25 cellular contexts compared by ENCODE assay signal in genomic region chrX:40268126-40268525, GRCh38.
A peak's percentile ranks its signal among the peaks of the same experiment; 100 is the strongest.
DNase-seq lines count a peak whose midpoint lies in the region; ATAC-seq and TF ChIP-seq lines count a peak whose summit lies in the region.
"Had no signal": no experiment of that assay in that cellular context is flagged by ENCODE, and none has a peak within 500 bp of the region (broad histone marks: within the 10 kb centered on the region; RNA-seq: fewer than 3 reads in every experiment).

No MANE protein-coding gene starts in this region.

- TF ChIP-seq CTCF in CD14-positive monocyte (IDR thresholded peaks at IDR 0.05), result no peak
- no peak for TF ChIP-seq CTCF in OCI-LY7 (conservative IDR thresholded peaks at IDR 0.05; ENCODE audit: low read length)
- no peak for TF ChIP-seq CTCF in coronary artery (IDR thresholded peaks at IDR 0.05)
- no peak for TF ChIP-seq CTCF in osteocyte (IDR thresholded peaks at IDR 0.05)
- no peak for TF ChIP-seq CTCF in lower leg skin (IDR thresholded peaks at IDR 0.05)

- ATAC-seq in activated naive CD8-positive, alpha-beta T cell treated with anti-CD3 and anti-CD28 coated beads, Interleukin-2, amount 50 U/mL, for 24 hours, result no peak
- ATAC-seq: activated CD8-positive, alpha-beta memory T cell treated with anti-CD3 and anti-CD28 coated beads, Interleukin-2, amount 10 ng/mL, durations not matched to agents 7 days and 5 days had no signal

- no peak overlapping the region for H3K4me3 ChIP-seq in OCI-LY7 (ENCODE audit: low read depth, low read length, poor library complexity, severe bottlenecking)
- no peak overlapping the region for H3K4me3 ChIP-seq in coronary artery
- no peak overlapping the region for H3K4me3 ChIP-seq in HAP-1
- H3K4me3 ChIP-seq in lower leg skin (ENCODE audit: low read depth, poor library complexity, severe bottlenecking), result no peak overlapping the region
- H3K4me3 ChIP-seq: PC-9 had no signal

- H3K27me3 Mint-ChIP-seq in CD14-positive monocyte (ENCODE audit: low read depth in 3 of 3) (peaks cover 1 to 23% (median 6%) of the 10 kb centered on the region in 3 donors), osteocyte (ENCODE audit: unreplicated experiment) (no peaks in the 10 kb centered on the region)
- H3K27me3 Mint-ChIP-seq in activated naive CD8-positive, alpha-beta T cell treated with anti-CD3 and anti-CD28 coated beads, Interleukin-2, amount 50 U/mL, for 24 hours, result no peaks in the 10 kb centered on the region
- H3K27me3 Mint-ChIP-seq: activated CD8-positive, alpha-beta memory T cell treated with anti-CD3 and anti-CD28 coated beads, Interleukin-2, amount 10 ng/mL, durations not matched to agents 7 days and 5 days; activated naive CD8-positive, alpha-beta T cell; CD4-positive, CD25-positive, alpha-beta regulatory T cell had no signal

- POLR2A ChIA-PET in OCI-LY7 (lab: Charles Lee), result interaction anchor here (1.3 kb wide), 1 partner anchor 100 kb away, joined by 3 read pairs; no protein-coding TSS in a partner anchor

- peaks cover 0 to 5% (median 0%) of the 10 kb centered on the region in 7 donors for H3K9me3 Mint-ChIP-seq in CD14-positive monocyte
- H3K9me3 Mint-ChIP-seq in osteocyte (ENCODE audit: unreplicated experiment), result no peaks in the 10 kb centered on the region
- no peaks in the 10 kb centered on the region for H3K9me3 Mint-ChIP-seq in activated naive CD8-positive, alpha-beta T cell treated with anti-CD3 and anti-CD28 coated beads, Interleukin-2, amount 50 U/mL, for 24 hours
- H3K9me3 Mint-ChIP-seq: activated T-helper 2 cell treated with anti-CD3 and anti-CD28 coated beads, Interferon-gamma antibody, Interleukin-2, Interleukin-4, amounts not matched to agents 10 μg/mL and 5 μg/mL and 100 μg/mL, durations not matched to agents 14 hours and 24 hours and 36 hours; T-helper 1 cell treated with Interleukin-12 subunit alpha and Interleukin-12 subunit beta and Interleukin-4 antibody, amounts not matched to agents 30 μg/mL and 1 μg/mL, for 36 hours had no signal

- H3K4me3 Mint-ChIP-seq in CD14-positive monocyte (no peak overlapping the region), osteocyte (ENCODE audit: unreplicated experiment) (no peak overlapping the region)
- H3K4me3 Mint-ChIP-seq in activated naive CD8-positive, alpha-beta T cell treated with anti-CD3 and anti-CD28 coated beads, Interleukin-2, amount 50 U/mL, for 24 hours, result no peak overlapping the region
- H3K4me3 Mint-ChIP-seq: activated CD8-positive, alpha-beta memory T cell treated with anti-CD3 and anti-CD28 coated beads, Interleukin-2, amount 10 ng/mL, durations not matched to agents 7 days and 5 days; T-helper 1 cell treated with Interleukin-12 subunit alpha and Interleukin-12 subunit beta and Interleukin-4 antibody, amounts not matched to agents 30 μg/mL and 1 μg/mL, for 36 hours had no signal

- H3K4me1 Mint-ChIP-seq in CD14-positive monocyte, result peaks cover 24% of the 10 kb centered on the region
- peaks cover 47% of the 10 kb centered on the region for H3K4me1 Mint-ChIP-seq in osteocyte (ENCODE audit: unreplicated experiment)
- H3K4me1 Mint-ChIP-seq in activated naive CD8-positive, alpha-beta T cell treated with anti-CD3 and anti-CD28 coated beads, Interleukin-2, amount 50 U/mL, for 24 hours, result peaks cover 15% of the 10 kb centered on the region

- CTCF ChIA-PET in OCI-LY7 (lab: Charles Lee; ENCODE audit: unreplicated experiment), result no interaction called here

- no peak for DNase-seq in CD14-positive monocyte (ENCODE audit: low spot score)
- DNase-seq in OCI-LY7 (ENCODE audit: low spot score), result no peak
- no peak for DNase-seq in coronary artery (ENCODE audit: low spot score)
- DNase-seq in osteocyte (ENCODE audit: extremely low spot score, unreplicated experiment), result no peak
- no peak for DNase-seq in HAP-1 (ENCODE audit: low spot score in 2 of 2)
- no peak for DNase-seq in T-helper 9 cell
- DNase-seq in activated naive CD8-positive, alpha-beta T cell treated with anti-CD3 and anti-CD28 coated beads, Interleukin-2, amount 50 U/mL, for 24 hours, result no peak
- DNase-seq in lower leg skin (ENCODE audit: low spot score in 2 of 2), result no peak
- DNase-seq: ACHN; activated CD4-positive, alpha-beta T cell treated with anti-CD3 and anti-CD28 coated beads for 48 hours; activated CD8-positive, alpha-beta memory T cell treated with anti-CD3 and anti-CD28 coated beads, Interleukin-2, amount 10 ng/mL, durations not matched to agents 7 days and 5 days; CD4-positive, CD25-positive, alpha-beta regulatory T cell; Karpas-422; midbrain; NCI-H1048; NCI-H187; NCI-H748 treated with DMSO at 0.1 percent for 48 hours; nephron progenitor cell; PC-9; posterior cingulate gyrus; SIG-M5 had no signal

- peak overlapping the region; percentile 93; the same call in 1 of the 2 replicates for H2AFZ ChIP-seq in OCI-LY7 (ENCODE audit: low read length)
- H2AFZ ChIP-seq: PC-9 had no signal

- H3K9me2 ChIP-seq in OCI-LY7 (ENCODE audit: insufficient read depth, low read length), result no peaks in the 10 kb centered on the region

- H3K36me3 Mint-ChIP-seq in CD14-positive monocyte (no peaks in the 10 kb centered on the region), osteocyte (ENCODE audit: unreplicated experiment) (no peaks in the 10 kb centered on the region)
- no peaks in the 10 kb centered on the region for H3K36me3 Mint-ChIP-seq in activated naive CD8-positive, alpha-beta T cell treated with anti-CD3 and anti-CD28 coated beads, Interleukin-2, amount 50 U/mL, for 24 hours (ENCODE audit: low read depth)
- H3K36me3 Mint-ChIP-seq: activated CD8-positive, alpha-beta memory T cell treated with anti-CD3 and anti-CD28 coated beads, Interleukin-2, amount 10 ng/mL, durations not matched to agents 7 days and 5 days; activated naive CD8-positive, alpha-beta T cell; CD4-positive, CD25-positive, alpha-beta regulatory T cell had no signal

- H3K79me2 ChIP-seq in OCI-LY7 (ENCODE audit: insufficient read depth, low read depth, low read length), result no peaks in the 10 kb centered on the region

- WGBS in lower leg skin, 2 donors, result 58 to 61% methylated on average over 4 of the region's 4 CpGs

- intact Hi-C loops in CD14-positive monocyte (cut with micrococcal nuclease) (loop anchor here in 1 of 2 donors (10.0 kb wide), 1 partner anchor 93 kb away; no protein-coding TSS in a partner anchor), OCI-LY7 (cut with micrococcal nuclease; ENCODE audit: unreplicated experiment) (no loop called here), lower leg skin (cut with DNase I; ENCODE audit: low total_unique reads) (no loop called here)

- in situ Hi-C loops in HAP-1 (cut with MboI; ENCODE audit: low sequenced_read_pairs), result loop anchor here (10.0 kb wide), 1 partner anchor 183 kb away; no protein-coding TSS in a partner anchor

- H3K4me1 ChIP-seq in OCI-LY7 (ENCODE audit: insufficient read depth, low read length, poor library complexity, severe bottlenecking) (peaks cover 26% of the 10 kb centered on the region), HAP-1 (peaks cover 12% of the 10 kb centered on the region)

- H4K20me1 ChIP-seq in OCI-LY7 (ENCODE audit: insufficient read depth, low read length), result no peaks in the 10 kb centered on the region

- BruUV-seq in OCI-LY7 (replicated peaks; lab: Mats Ljungman, UMichigan), result no TSS peak

- no peaks in the 10 kb centered on the region for H3K9me3 ChIP-seq in OCI-LY7 (ENCODE audit: low read length)
- H3K9me3 ChIP-seq in HAP-1, result no peaks in the 10 kb centered on the region
- H3K9me3 ChIP-seq: sigmoid colon had no signal

- H3K27ac Mint-ChIP-seq in CD14-positive monocyte (peak overlapping the region in 4 of 7 donors; percentile 66 to 92 (median 80)), osteocyte (ENCODE audit: unreplicated experiment) (peak overlapping the region; percentile 85)
- no peak overlapping the region for H3K27ac Mint-ChIP-seq in activated naive CD8-positive, alpha-beta T cell treated with anti-CD3 and anti-CD28 coated beads, Interleukin-2, amount 50 U/mL, for 24 hours
- H3K27ac Mint-ChIP-seq: activated CD8-positive, alpha-beta memory T cell treated with anti-CD3 and anti-CD28 coated beads, Interleukin-2, amount 10 ng/mL, durations not matched to agents 7 days and 5 days; activated naive CD8-positive, alpha-beta T cell; activated T-helper 2 cell treated with anti-CD3 and anti-CD28 coated beads, Interferon-gamma antibody, Interleukin-2, Interleukin-4, amounts not matched to agents 10 μg/mL and 5 μg/mL and 100 μg/mL, durations not matched to agents 14 hours and 24 hours and 36 hours; CD4-positive, CD25-positive, alpha-beta regulatory T cell; nephron progenitor cell; T-helper 1 cell treated with Interleukin-12 subunit alpha and Interleukin-12 subunit beta and Interleukin-4 antibody, amounts not matched to agents 30 μg/mL and 1 μg/mL, for 36 hours had no signal

- H3K4me2 ChIP-seq in OCI-LY7 (ENCODE audit: low read length), result 0 out of 2 replicates have a peak overlapping the region, but pooled peaks have one; percentile 68
- H3K4me2 ChIP-seq: PC-9 had no signal

- H3K36me3 ChIP-seq in OCI-LY7 (ENCODE audit: insufficient read depth, low read length) (no peaks in the 10 kb centered on the region), HAP-1 (replicated peaks) (no peaks in the 10 kb centered on the region)
- H3K36me3 ChIP-seq: sigmoid colon had no signal

- H3K27ac ChIP-seq in OCI-LY7 (ENCODE audit: low read depth, low read length, poor library complexity, severe bottlenecking) (no peak overlapping the region), coronary artery (peak overlapping the region; percentile 51 to 89)
- H3K27ac ChIP-seq: PC-9 had no signal

- TF ChIP-seq POLR2A in lower leg skin (IDR thresholded peaks at IDR 0.05), result no peak

- no peaks in the 10 kb centered on the region for H3K27me3 ChIP-seq in HAP-1 (ENCODE audit: low read depth)
